ENCODE assay signal across 16 cellular contexts in genomic region chr10:47046321-47047126, GRCh38.
DNase-seq lines count a peak whose midpoint lies in the region; ATAC-seq and TF ChIP-seq lines count a peak whose summit lies in the region.
"Had no signal": no experiment of that assay in that cellular context is flagged by ENCODE, and none has a peak within 500 bp of the region (broad histone marks: within the 10 kb centered on the region; RNA-seq: fewer than 3 reads in every experiment).

No MANE protein-coding gene starts in this region.

- no peak overlapping the region for H3K4me3 ChIP-seq in endodermal cell (ENCODE audit: low read length)
- H3K4me3 ChIP-seq in osteoblast (ENCODE audit: insufficient read depth, low read length) = no peak overlapping the region
- H3K4me3 ChIP-seq: MG63 had no signal

- H3K36me3 ChIP-seq in endodermal cell (ENCODE audit: control insufficient read depth, insufficient read depth, low read length) = no peaks in the 10 kb centered on the region
- H3K36me3 ChIP-seq in osteoblast (ENCODE audit: insufficient read depth, low read length) = no peaks in the 10 kb centered on the region
- H3K36me3 ChIP-seq: MG63 had no signal

- no peaks in the 10 kb centered on the region for H3K79me2 ChIP-seq in osteoblast (ENCODE audit: insufficient read depth, low read length)

- H3K27me3 Mint-ChIP-seq in natural killer cell treated with Interleukin-12 subunit alpha and Interleukin-12 subunit beta and Interleukin-15 and Interleukin-18, amount 100 ng/mL, for 72 hours = no peaks in the 10 kb centered on the region
- H3K27me3 Mint-ChIP-seq in natural killer cell (ENCODE audit: low read depth in 2 of 2) (no peaks in the 10 kb centered on the region), endodermal cell (ENCODE audit: insufficient read depth) (no peaks in the 10 kb centered on the region)
- no peaks in the 10 kb centered on the region for H3K27me3 Mint-ChIP-seq in T-helper 2 cell treated with Interferon-gamma antibody and Interleukin-4, amounts not matched to agents 5 μg/mL and 100 μg/mL, for 36 hours (ENCODE audit: low read depth)

- H3K27ac ChIP-seq in endodermal cell (ENCODE audit: low read depth, low read length) (no peak overlapping the region), osteoblast (ENCODE audit: low read depth, low read length) (no peak overlapping the region)

- no peak overlapping the region for H3K9ac ChIP-seq in endodermal cell (ENCODE audit: extremely low read depth, low read length, poor library complexity, severe bottlenecking)

- H3K9me3 ChIP-seq in endodermal cell (ENCODE audit: control insufficient read depth, low read length) (no peaks in the 10 kb centered on the region), osteoblast (ENCODE audit: low read depth, low read length) (no peaks in the 10 kb centered on the region)
- H3K9me3 ChIP-seq: Caco-2, MG63 had no signal

- H3K27ac Mint-ChIP-seq in natural killer cell treated with Interleukin-12 subunit alpha and Interleukin-12 subunit beta and Interleukin-15 and Interleukin-18, amount 100 ng/mL, for 72 hours = no peak overlapping the region
- H3K27ac Mint-ChIP-seq in natural killer cell = no peak overlapping the region
- H3K27ac Mint-ChIP-seq in endodermal cell = peak overlapping the region; percentile 44
- H3K27ac Mint-ChIP-seq in T-helper 2 cell treated with Interferon-gamma antibody and Interleukin-4, amounts not matched to agents 5 μg/mL and 100 μg/mL, for 36 hours = no peak overlapping the region

- no peaks in the 10 kb centered on the region for H3K27me3 ChIP-seq in endodermal cell (ENCODE audit: control insufficient read depth, insufficient read depth, low read length, poor library complexity, severe bottlenecking)
- peaks cover 4% of the 10 kb centered on the region for H3K27me3 ChIP-seq in osteoblast (ENCODE audit: insufficient read depth, low read length)
- H3K27me3 ChIP-seq: MG63 had no signal

- H3K4me1 ChIP-seq in endodermal cell (ENCODE audit: control insufficient read depth, insufficient read depth, low read length) (no peaks in the 10 kb centered on the region), osteoblast (ENCODE audit: insufficient read depth, low read length) (peaks cover 4% of the 10 kb centered on the region)
- H3K4me1 ChIP-seq: Caco-2 had no signal

- no peak overlapping the region for H3K4me3 Mint-ChIP-seq in natural killer cell treated with Interleukin-12 subunit alpha and Interleukin-12 subunit beta and Interleukin-15 and Interleukin-18, amount 100 ng/mL, for 72 hours
- H3K4me3 Mint-ChIP-seq in natural killer cell (no peak overlapping the region), endodermal cell (no peak overlapping the region)
- H3K4me3 Mint-ChIP-seq in T-helper 2 cell treated with Interferon-gamma antibody and Interleukin-4, amounts not matched to agents 5 μg/mL and 100 μg/mL, for 36 hours = no peak overlapping the region

- H4K20me1 ChIP-seq in osteoblast (ENCODE audit: insufficient read depth, low read length) = no peaks in the 10 kb centered on the region

- H3K9me3 Mint-ChIP-seq in natural killer cell treated with Interleukin-12 subunit alpha and Interleukin-12 subunit beta and Interleukin-15 and Interleukin-18, amount 100 ng/mL, for 72 hours = no peaks in the 10 kb centered on the region
- H3K9me3 Mint-ChIP-seq in natural killer cell (no peaks in the 10 kb centered on the region), endodermal cell (no peaks in the 10 kb centered on the region)
- H3K9me3 Mint-ChIP-seq in T-helper 2 cell treated with Interferon-gamma antibody and Interleukin-4, amounts not matched to agents 5 μg/mL and 100 μg/mL, for 36 hours = no peaks in the 10 kb centered on the region

- H3K4me2 ChIP-seq in osteoblast (ENCODE audit: insufficient read depth, low read length) = no peak overlapping the region

- intact Hi-C loops in natural killer cell (cut with micrococcal nuclease) = loop anchor here (1.0 kb wide), 1 partner anchor 266 kb away; no protein-coding TSS in a partner anchor

- TF ChIP-seq CTCF in natural killer cell (IDR thresholded peaks at IDR 0.05) (no peak), endodermal cell (conservative IDR thresholded peaks at IDR 0.05) (no peak), osteoblast (IDR thresholded peaks at IDR 0.05; ENCODE audit: extremely low read depth, low read depth, low read length) (no peak)

- H3K36me3 Mint-ChIP-seq in natural killer cell treated with Interleukin-12 subunit alpha and Interleukin-12 subunit beta and Interleukin-15 and Interleukin-18, amount 100 ng/mL, for 72 hours = no peaks in the 10 kb centered on the region
- no peaks in the 10 kb centered on the region for H3K36me3 Mint-ChIP-seq in natural killer cell
- no peaks in the 10 kb centered on the region for H3K36me3 Mint-ChIP-seq in endodermal cell (ENCODE audit: low read depth)
- H3K36me3 Mint-ChIP-seq in T-helper 2 cell treated with Interferon-gamma antibody and Interleukin-4, amounts not matched to agents 5 μg/mL and 100 μg/mL, for 36 hours (ENCODE audit: low read depth) = no peaks in the 10 kb centered on the region

- 91 to 92% methylated on average over 9 to 20 of the region's 20 CpGs for WGBS in endodermal cell (ENCODE audit: insufficient coverage in 1 of 2, insufficient read length in 1 of 2), 2 experiments

- DNase-seq in natural killer cell treated with Interleukin-12 subunit alpha and Interleukin-12 subunit beta and Interleukin-15 and Interleukin-18, amount 100 ng/mL, for 72 hours (ENCODE audit: low spot score) = peak; percentile 58
- DNase-seq in natural killer cell (no peak), endodermal cell (peak; percentile 22), osteoblast (ENCODE audit: insufficient read length, low spot score, missing footprints) (peak; percentile 66), T1000 (lab: John Stamatoyannopoulos, UW) (no peak), NCI-H1105 treated with DMSO at 0.1 percent for 48 hours (lab: John Stamatoyannopoulos, UW) (no peak)
- no peak for DNase-seq in T-helper 2 cell treated with Interferon-gamma antibody and Interleukin-4, amounts not matched to agents 5 μg/mL and 100 μg/mL, for 36 hours (ENCODE audit: low spot score)
- DNase-seq: ACHN, DMS153, Karpas-422, MG63, NCI-H1092, NCI-H1694, NCI-H524, Right ventricle myocardium superior had no signal

- ATAC-seq in natural killer cell treated with Interleukin-12 subunit alpha and Interleukin-12 subunit beta and Interleukin-15 and Interleukin-18, amount 100 ng/mL, for 72 hours = no peak
- no peak for ATAC-seq in natural killer cell

- H2AFZ ChIP-seq in osteoblast (ENCODE audit: low read length) = no peak overlapping the region

- H3K4me1 Mint-ChIP-seq in natural killer cell treated with Interleukin-12 subunit alpha and Interleukin-12 subunit beta and Interleukin-15 and Interleukin-18, amount 100 ng/mL, for 72 hours (ENCODE audit: low read depth in 2 of 2) = peaks cover 0 to 7% of the 10 kb centered on the region in 2 donors
- H3K4me1 Mint-ChIP-seq in natural killer cell = peaks cover 10 to 14% of the 10 kb centered on the region in 2 donors
- no peaks in the 10 kb centered on the region for H3K4me1 Mint-ChIP-seq in endodermal cell
- H3K4me1 Mint-ChIP-seq in T-helper 2 cell treated with Interferon-gamma antibody and Interleukin-4, amounts not matched to agents 5 μg/mL and 100 μg/mL, for 36 hours (ENCODE audit: low read depth) = peaks cover 9% of the 10 kb centered on the region

Comparison
In these comparisons a context has a peak if more than half of its experiments do, and no peak if none do; other contexts are left out.
1. DNase-seq: peak in natural killer cell treated with Interleukin-12 subunit alpha and Interleukin-12 subunit beta and Interleukin-15 and Interleukin-18, amount 100 ng/mL, for 72 hours (single experiment), endodermal cell (single experiment) and osteoblast (single experiment); none in natural killer cell (single experiment), T-helper 2 cell treated with Interferon-gamma antibody and Interleukin-4, amounts not matched to agents 5 μg/mL and 100 μg/mL, for 36 hours (single experiment), T1000 (single experiment) and NCI-H1105 treated with DMSO at 0.1 percent for 48 hours (single experiment).